18 cellular contexts compared by ENCODE assay signal in genomic region chr3:64584193-64584592, GRCh38.
"Had no signal": no experiment of that assay in that cellular context is flagged by ENCODE, and none has a peak within 500 bp of the region (broad histone marks: within the 10 kb centered on the region; RNA-seq: fewer than 3 reads in every experiment).

No MANE protein-coding gene starts in this region.

- H3K9me3 ChIP-seq: gastrocnemius medialis, prostate gland, right lobe of liver, spleen, upper lobe of left lung had no signal

- H3K4me1 ChIP-seq: prostate gland, right lobe of liver, upper lobe of left lung had no signal

- ATAC-seq: activated CD8-positive, alpha-beta T cell treated with anti-CD3 and anti-CD28 coated beads for 36 hours; activated T-cell treated with anti-CD3 and anti-CD28 coated beads, Interleukin-2, amount 50 U/mL, for 4 hours; gastrocnemius medialis; left lobe of liver; natural killer cell; right lobe of liver; stimulated activated naive CD8-positive, alpha-beta T cell treated with anti-CD3 and anti-CD28 coated beads, Interleukin-15, amount 100 ng/mL, for 72 hours; WTC11 had no signal

- H3K36me3 ChIP-seq: gastrocnemius medialis, prostate gland, right lobe of liver had no signal

- H3K27me3 ChIP-seq: cardiac muscle cell, gastrocnemius medialis, right lobe of liver, spleen, upper lobe of left lung had no signal

- H3K4me3 ChIP-seq: cardiac muscle cell, dorsolateral prefrontal cortex, gastrocnemius medialis, prostate gland, right lobe of liver, spleen, upper lobe of left lung had no signal

- H3K27ac Mint-ChIP-seq: activated CD8-positive, alpha-beta T cell treated with anti-CD3 and anti-CD28 coated beads for 36 hours; endodermal cell; memory B cell; natural killer cell; stimulated activated naive CD8-positive, alpha-beta T cell treated with anti-CD3 and anti-CD28 coated beads, Interleukin-15, amount 100 ng/mL, for 72 hours; WTC11 had no signal

- DNase-seq: activated CD4-positive, alpha-beta T cell treated with anti-CD3 and anti-CD28 coated beads for 48 hours; activated CD8-positive, alpha-beta T cell treated with anti-CD3 and anti-CD28 coated beads for 36 hours; activated effector memory CD4-positive, alpha-beta T cell treated with Interleukin-2 at 50 U/mL for 16 hours; activated naive CD4-positive, alpha-beta T cell treated with anti-CD3 and anti-CD28 coated beads, Interleukin-2, amount 50 U/mL, for 16 hours; activated T-cell treated with anti-CD3 and anti-CD28 coated beads, Interleukin-2, amount 50 U/mL, for 4 hours; dorsolateral prefrontal cortex; endodermal cell; gastrocnemius medialis; natural killer cell; right lobe of liver; spleen; stimulated activated naive CD8-positive, alpha-beta T cell treated with anti-CD3 and anti-CD28 coated beads, Interleukin-15, amount 100 ng/mL, for 72 hours; upper lobe of left lung had no signal

- H3K27me3 Mint-ChIP-seq: memory B cell; stimulated activated naive CD8-positive, alpha-beta T cell treated with anti-CD3 and anti-CD28 coated beads, Interleukin-15, amount 100 ng/mL, for 72 hours had no signal

- H3K4me1 Mint-ChIP-seq: memory B cell; natural killer cell; stimulated activated naive CD8-positive, alpha-beta T cell treated with anti-CD3 and anti-CD28 coated beads, Interleukin-15, amount 100 ng/mL, for 72 hours had no signal

- H3K4me3 Mint-ChIP-seq: activated CD8-positive, alpha-beta T cell treated with anti-CD3 and anti-CD28 coated beads for 36 hours; activated T-cell treated with anti-CD3 and anti-CD28 coated beads, Interleukin-2, amount 50 U/mL, for 4 hours; endodermal cell; memory B cell; natural killer cell; stimulated activated naive CD8-positive, alpha-beta T cell treated with anti-CD3 and anti-CD28 coated beads, Interleukin-15, amount 100 ng/mL, for 72 hours; WTC11 had no signal

- H3K9me3 Mint-ChIP-seq: activated CD8-positive, alpha-beta T cell treated with anti-CD3 and anti-CD28 coated beads for 36 hours; activated T-cell treated with anti-CD3 and anti-CD28 coated beads, Interleukin-2, amount 50 U/mL, for 4 hours; endodermal cell; memory B cell; stimulated activated naive CD8-positive, alpha-beta T cell treated with anti-CD3 and anti-CD28 coated beads, Interleukin-15, amount 100 ng/mL, for 72 hours; WTC11 had no signal

- H3K36me3 Mint-ChIP-seq: memory B cell, natural killer cell, WTC11 had no signal

- H3K27ac ChIP-seq: cardiac muscle cell, prostate gland, right lobe of liver, spleen, upper lobe of left lung had no signal
